20 cellular contexts compared by ENCODE assay signal in the genomic region with DNA sequence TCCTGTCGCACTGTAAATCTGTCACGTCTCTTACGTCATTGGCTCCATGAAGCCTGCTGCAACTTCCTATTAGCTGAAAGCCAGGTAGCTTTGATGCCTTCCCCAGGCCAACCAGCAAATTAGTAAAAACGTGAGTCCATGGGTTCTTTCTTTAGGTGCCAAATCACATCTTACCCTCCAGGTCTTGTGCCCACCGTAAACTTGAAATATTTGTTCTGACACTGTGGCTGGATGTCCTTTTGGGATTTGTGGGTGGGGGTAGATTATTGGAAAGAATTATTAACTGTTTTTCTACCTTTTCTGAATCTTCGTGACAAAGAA.
DNase-seq lines count a peak whose midpoint lies in the region; ATAC-seq and TF ChIP-seq lines count a peak whose summit lies in the region.
"Had no signal": no experiment of that assay in that cellular context is flagged by ENCODE, and none has a peak within 500 bp of the region (broad histone marks: within the 10 kb centered on the region; RNA-seq: fewer than 3 reads in every experiment).

No MANE protein-coding gene starts in this region.

- H3K4me1 ChIP-seq in right atrium auricular region: peaks cover 0 to 20% of the 10 kb centered on the region in 2 donors

- H2AFZ ChIP-seq in neural cell (ENCODE audit: low read depth, low read length): no peak overlapping the region

- H3K36me3 ChIP-seq in neural cell (ENCODE audit: insufficient read depth, low read length): no peaks in the 10 kb centered on the region
- no peaks in the 10 kb centered on the region for H3K36me3 ChIP-seq in right atrium auricular region
- H3K36me3 ChIP-seq: esophagus squamous epithelium had no signal

- H3K79me2 ChIP-seq in neural cell (replicated peaks; ENCODE audit: insufficient read depth, low read length): no peaks in the 10 kb centered on the region

- H3K27me3 Mint-ChIP-seq in T-helper 2 cell treated with Interferon-gamma antibody and Interleukin-4, amounts not matched to agents 5 μg/mL and 100 μg/mL, for 36 hours (ENCODE audit: low read depth): no peaks in the 10 kb centered on the region
- H3K27me3 Mint-ChIP-seq in activated naive CD8-positive, alpha-beta T cell treated with anti-CD3 and anti-CD28 coated beads for 36 hours: no peaks in the 10 kb centered on the region
- H3K27me3 Mint-ChIP-seq: dendritic cell treated with granulocyte-macrophage colony-stimulating factor and Interleukin-4, amounts not matched to agents 40 ng/mL and 50 ng/mL, for 4 days had no signal

- no peak for DNase-seq in T-helper 2 cell treated with Interferon-gamma antibody and Interleukin-4, amounts not matched to agents 5 μg/mL and 100 μg/mL, for 36 hours (ENCODE audit: low spot score)
- no peak for DNase-seq in T-helper 2 cell
- no peak for DNase-seq in activated naive CD8-positive, alpha-beta T cell treated with anti-CD3 and anti-CD28 coated beads for 36 hours
- DNase-seq in right atrium auricular region (ENCODE audit: low spot score): no peak
- DNase-seq in NCI-H2196 (lab: John Stamatoyannopoulos, UW; ENCODE audit: unreplicated experiment): no peak
- DNase-seq: activated CD4-positive, alpha-beta T cell treated with anti-CD3 and anti-CD28 coated beads, Interleukin-2, amount 50 U/mL, for 4 hours; activated gamma-delta T cell; COR-L47; esophagus squamous epithelium; GDM1; NCI-H2081 treated with DMSO at 0.1 percent for 48 hours; NCI-H748 treated with DMSO at 0.1 percent for 48 hours; Right ventricle myocardium superior; T1000 had no signal

- no peaks in the 10 kb centered on the region for H4K20me1 ChIP-seq in neural cell (ENCODE audit: insufficient read depth)

- TF ChIP-seq RAD21 in neural cell (conservative IDR thresholded peaks at IDR 0.05): no peak

- H3K9me3 ChIP-seq in neural cell (ENCODE audit: low read length) (no peaks in the 10 kb centered on the region), right atrium auricular region (no peaks in the 10 kb centered on the region)
- H3K9me3 ChIP-seq: A549, esophagus squamous epithelium had no signal

- H3K27ac ChIP-seq in neural cell (ENCODE audit: low read length): peak overlapping the region; percentile 43
- no peak overlapping the region for H3K27ac ChIP-seq in right atrium auricular region

- H3K4me3 Mint-ChIP-seq in T-helper 2 cell treated with Interferon-gamma antibody and Interleukin-4, amounts not matched to agents 5 μg/mL and 100 μg/mL, for 36 hours: peak overlapping the region; percentile 26
- H3K4me3 Mint-ChIP-seq in activated naive CD8-positive, alpha-beta T cell treated with anti-CD3 and anti-CD28 coated beads for 36 hours: no peak overlapping the region
- H3K4me3 Mint-ChIP-seq: dendritic cell treated with granulocyte-macrophage colony-stimulating factor and Interleukin-4, amounts not matched to agents 40 ng/mL and 50 ng/mL, for 4 days had no signal

- peaks cover 3% of the 10 kb centered on the region for H3K36me3 Mint-ChIP-seq in T-helper 2 cell treated with Interferon-gamma antibody and Interleukin-4, amounts not matched to agents 5 μg/mL and 100 μg/mL, for 36 hours (ENCODE audit: low read depth)
- peaks cover 2% of the 10 kb centered on the region for H3K36me3 Mint-ChIP-seq in activated naive CD8-positive, alpha-beta T cell treated with anti-CD3 and anti-CD28 coated beads for 36 hours

- no peak for TF ChIP-seq CTCF in neural cell (IDR thresholded peaks at IDR 0.05; ENCODE audit: poor library complexity, severe bottlenecking)
- TF ChIP-seq CTCF in right atrium auricular region (IDR thresholded peaks at IDR 0.05): no peak

- H3K9ac ChIP-seq in neural cell (ENCODE audit: low read length): peak overlapping the region; percentile 17

- no peak overlapping the region for H3K4me2 ChIP-seq in neural cell (ENCODE audit: low read length)
- H3K4me2 ChIP-seq: A549 had no signal

- H3K27ac Mint-ChIP-seq in T-helper 2 cell treated with Interferon-gamma antibody and Interleukin-4, amounts not matched to agents 5 μg/mL and 100 μg/mL, for 36 hours: peak overlapping the region; percentile 75
- peak overlapping the region; percentile 88 for H3K27ac Mint-ChIP-seq in activated naive CD8-positive, alpha-beta T cell treated with anti-CD3 and anti-CD28 coated beads for 36 hours
- H3K27ac Mint-ChIP-seq: progenitor cell of endocrine pancreas had no signal

- peak overlapping the region; percentile 45 for H3K4me3 ChIP-seq in neural cell (ENCODE audit: low read length)
- no peak overlapping the region for H3K4me3 ChIP-seq in right atrium auricular region
- H3K4me3 ChIP-seq: A549 had no signal

- ATAC-seq in HG02943 (IDR thresholded peaks at IDR 0.05; ENCODE audit: low read depth, unreplicated experiment) (peak; percentile 5), GM21529 (IDR thresholded peaks at IDR 0.05; ENCODE audit: unreplicated experiment) (no peak)
- ATAC-seq: A549 had no signal

- TF ChIP-seq EP300 in neural cell (conservative IDR thresholded peaks at IDR 0.05; ENCODE audit: poor library complexity, severe bottlenecking): no peak

- H3F3A ChIP-seq in neural cell (ENCODE audit: insufficient read depth, low read length, poor library complexity, severe bottlenecking): no peaks in the 10 kb centered on the region

- H3K9me2 ChIP-seq in neural cell (ENCODE audit: insufficient read depth, low read length): no peaks in the 10 kb centered on the region

- no peaks in the 10 kb centered on the region for H3K9me3 Mint-ChIP-seq in T-helper 2 cell treated with Interferon-gamma antibody and Interleukin-4, amounts not matched to agents 5 μg/mL and 100 μg/mL, for 36 hours
- H3K9me3 Mint-ChIP-seq in activated naive CD8-positive, alpha-beta T cell treated with anti-CD3 and anti-CD28 coated beads for 36 hours: no peaks in the 10 kb centered on the region
- H3K9me3 Mint-ChIP-seq: dendritic cell treated with granulocyte-macrophage colony-stimulating factor and Interleukin-4, amounts not matched to agents 40 ng/mL and 50 ng/mL, for 4 days had no signal

- peaks cover 44% of the 10 kb centered on the region for H3K4me1 Mint-ChIP-seq in T-helper 2 cell treated with Interferon-gamma antibody and Interleukin-4, amounts not matched to agents 5 μg/mL and 100 μg/mL, for 36 hours (ENCODE audit: low read depth)
- H3K4me1 Mint-ChIP-seq in activated naive CD8-positive, alpha-beta T cell treated with anti-CD3 and anti-CD28 coated beads for 36 hours: peaks cover 30% of the 10 kb centered on the region

- H3K27me3 ChIP-seq in neural cell (ENCODE audit: insufficient read depth, low read depth, low read length) (no peaks in the 10 kb centered on the region), right atrium auricular region (no peaks in the 10 kb centered on the region)
- H3K27me3 ChIP-seq: esophagus squamous epithelium had no signal

TF ChIP-seq in neural cell, 6 proteins besides CTCF, POLR2A, EP300 and RAD21:
- TF ChIP-seq POLR2AphosphoS5 (IDR thresholded peaks at IDR 0.05) (no peak), TAF1 (IDR thresholded peaks at IDR 0.05; ENCODE audit: low read depth) (no peak), SMC3 (conservative IDR thresholded peaks at IDR 0.05; ENCODE audit: poor library complexity) (no peak), MXI1 (conservative IDR thresholded peaks at IDR 0.05; ENCODE audit: poor library complexity, severe bottlenecking) (no peak), EZH2 (IDR thresholded peaks at IDR 0.05; ENCODE audit: borderline replicate concordance, insufficient read depth, low read length, poor library complexity, severe bottlenecking) (no peak)
- TF ChIP-seq, protein P1, sequence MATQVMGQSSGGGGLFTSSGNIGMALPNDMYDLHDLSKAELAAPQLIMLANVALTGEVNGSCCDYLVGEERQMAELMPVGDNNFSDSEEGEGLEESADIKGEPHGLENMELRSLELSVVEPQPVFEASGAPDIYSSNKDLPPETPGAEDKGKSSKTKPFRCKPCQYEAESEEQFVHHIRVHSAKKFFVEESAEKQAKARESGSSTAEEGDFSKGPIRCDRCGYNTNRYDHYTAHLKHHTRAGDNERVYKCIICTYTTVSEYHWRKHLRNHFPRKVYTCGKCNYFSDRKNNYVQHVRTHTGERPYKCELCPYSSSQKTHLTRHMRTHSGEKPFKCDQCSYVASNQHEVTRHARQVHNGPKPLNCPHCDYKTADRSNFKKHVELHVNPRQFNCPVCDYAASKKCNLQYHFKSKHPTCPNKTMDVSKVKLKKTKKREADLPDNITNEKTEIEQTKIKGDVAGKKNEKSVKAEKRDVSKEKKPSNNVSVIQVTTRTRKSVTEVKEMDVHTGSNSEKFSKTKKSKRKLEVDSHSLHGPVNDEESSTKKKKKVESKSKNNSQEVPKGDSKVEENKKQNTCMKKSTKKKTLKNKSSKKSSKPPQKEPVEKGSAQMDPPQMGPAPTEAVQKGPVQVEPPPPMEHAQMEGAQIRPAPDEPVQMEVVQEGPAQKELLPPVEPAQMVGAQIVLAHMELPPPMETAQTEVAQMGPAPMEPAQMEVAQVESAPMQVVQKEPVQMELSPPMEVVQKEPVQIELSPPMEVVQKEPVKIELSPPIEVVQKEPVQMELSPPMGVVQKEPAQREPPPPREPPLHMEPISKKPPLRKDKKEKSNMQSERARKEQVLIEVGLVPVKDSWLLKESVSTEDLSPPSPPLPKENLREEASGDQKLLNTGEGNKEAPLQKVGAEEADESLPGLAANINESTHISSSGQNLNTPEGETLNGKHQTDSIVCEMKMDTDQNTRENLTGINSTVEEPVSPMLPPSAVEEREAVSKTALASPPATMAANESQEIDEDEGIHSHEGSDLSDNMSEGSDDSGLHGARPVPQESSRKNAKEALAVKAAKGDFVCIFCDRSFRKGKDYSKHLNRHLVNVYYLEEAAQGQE (IDR thresholded peaks at IDR 0.05; ENCODE audit: borderline replicate concordance): no peak
